18 cellular contexts compared by ENCODE assay signal in genomic region chr10:95459446-95459845, GRCh38.
A peak's percentile ranks its signal among the peaks of the same experiment; 100 is the strongest.
DNase-seq lines count a peak whose midpoint lies in the region; ATAC-seq and TF ChIP-seq lines count a peak whose summit lies in the region.
"Had no signal": no experiment of that assay in that cellular context is flagged by ENCODE, and none has a peak within 500 bp of the region (broad histone marks: within the 10 kb centered on the region; RNA-seq: fewer than 3 reads in every experiment).

No MANE protein-coding gene starts in this region.

- H3K4me1 Mint-ChIP-seq in nephron progenitor cell, result peaks cover 43% of the 10 kb centered on the region
- H3K4me1 Mint-ChIP-seq in stimulated activated naive CD8-positive, alpha-beta T cell treated with anti-CD3 and anti-CD28 coated beads, Interleukin-15, amount 100 ng/mL, for 72 hours, result no peaks in the 10 kb centered on the region
- H3K4me1 Mint-ChIP-seq: activated B cell treated with CpG ODN at 0.5 μM for 24 hours; activated T-helper 17 cell treated with anti-CD3 and anti-CD28 coated beads, Interleukin-2, amount 50 U/mL, for 72 hours had no signal

- intact Hi-C loops in body of pancreas (cut with DNase I) (no loop called here), right cardiac atrium (cut with DNase I) (no loop called here), transverse colon (cut with DNase I; ENCODE audit: low total_unique reads) (no loop called here)

- H3K36me3 ChIP-seq in body of pancreas (replicated peaks in 1 of 2; ENCODE audit: insufficient read depth in 1 of 2, low read depth in 2 of 2) (no peaks in the 10 kb centered on the region), transverse colon (no peaks in the 10 kb centered on the region)
- H3K36me3 ChIP-seq: HAP-1, spleen had no signal

- H3K9me3 Mint-ChIP-seq in nephron progenitor cell, result no peaks in the 10 kb centered on the region
- H3K9me3 Mint-ChIP-seq in stimulated activated naive CD8-positive, alpha-beta T cell treated with anti-CD3 and anti-CD28 coated beads, Interleukin-15, amount 100 ng/mL, for 72 hours, result no peaks in the 10 kb centered on the region
- H3K9me3 Mint-ChIP-seq: activated B cell treated with CpG ODN at 0.5 μM for 24 hours; activated T-helper 17 cell treated with anti-CD3 and anti-CD28 coated beads, Interleukin-2, amount 50 U/mL, for 72 hours had no signal

- no peak for TF ChIP-seq CTCF in body of pancreas (IDR thresholded peaks at IDR 0.05)
- no peak for TF ChIP-seq CTCF in nephron progenitor cell (IDR thresholded peaks at IDR 0.05)
- TF ChIP-seq CTCF in transverse colon (IDR thresholded peaks at IDR 0.05), result no peak

- in situ Hi-C loops in transverse colon (cut with MboI; ENCODE audit: low pct_ligation_motif_present in 1 of 4, low pct_unique_long_range_greater_than_20kb in 1 of 4, low sequenced_read_pairs in 3 of 4), result no loop called here

- no peak for TF ChIP-seq EP300 in transverse colon (IDR thresholded peaks at IDR 0.05; ENCODE audit: low read depth)

- H3K27ac ChIP-seq in body of pancreas, result no peak overlapping the region
- H3K27ac ChIP-seq in right cardiac atrium (ENCODE audit: low read length), result peak overlapping the region; percentile 29
- H3K27ac ChIP-seq in transverse colon, result peak overlapping the region; percentile 27 to 89 (median 88)
- H3K27ac ChIP-seq: spleen had no signal

- peak overlapping the region; percentile 29 for H3K4me3 Mint-ChIP-seq in nephron progenitor cell
- no peak overlapping the region for H3K4me3 Mint-ChIP-seq in stimulated activated naive CD8-positive, alpha-beta T cell treated with anti-CD3 and anti-CD28 coated beads, Interleukin-15, amount 100 ng/mL, for 72 hours
- H3K4me3 Mint-ChIP-seq: activated B cell treated with CpG ODN at 0.5 μM for 24 hours; activated T-helper 17 cell treated with anti-CD3 and anti-CD28 coated beads, Interleukin-2, amount 50 U/mL, for 72 hours had no signal

- no peak for TF ChIP-seq POLR2A in body of pancreas (IDR thresholded peaks at IDR 0.05)
- no peak for TF ChIP-seq POLR2A in transverse colon (IDR thresholded peaks at IDR 0.05)

- no peaks in the 10 kb centered on the region for H3K9me3 ChIP-seq in body of pancreas
- H3K9me3 ChIP-seq in right cardiac atrium (ENCODE audit: control insufficient read depth, low read length), result no peaks in the 10 kb centered on the region
- no peaks in the 10 kb centered on the region for H3K9me3 ChIP-seq in transverse colon
- H3K9me3 ChIP-seq: HAP-1, spleen had no signal

- H3K27me3 ChIP-seq in body of pancreas, result no peaks in the 10 kb centered on the region
- no peaks in the 10 kb centered on the region for H3K27me3 ChIP-seq in right cardiac atrium (ENCODE audit: control insufficient read depth, insufficient read depth)
- H3K27me3 ChIP-seq in transverse colon, result no peaks in the 10 kb centered on the region
- H3K27me3 ChIP-seq: spleen had no signal

- H3K36me3 Mint-ChIP-seq in nephron progenitor cell (ENCODE audit: low read depth), result no peaks in the 10 kb centered on the region

- H3K4me3 ChIP-seq in body of pancreas (no peak overlapping the region), right cardiac atrium (ENCODE audit: low read length) (no peak overlapping the region), transverse colon (no peak overlapping the region)
- H3K4me3 ChIP-seq: HAP-1, spleen had no signal

- WGBS in body of pancreas, 2 donors, result 75 to 85% methylated on average over 6 of the region's 6 CpGs
- WGBS in right cardiac atrium, result 37% methylated on average over 6 of the region's 6 CpGs
- WGBS in transverse colon (ENCODE audit: low coverage in 1 of 2), 2 donors, result 43 to 68% methylated on average over 3 to 6 of the region's 6 CpGs

- ATAC-seq in body of pancreas (peak; percentile 33), right cardiac atrium (no peak)
- no peak for ATAC-seq in stimulated activated naive CD8-positive, alpha-beta T cell treated with anti-CD3 and anti-CD28 coated beads, Interleukin-15, amount 100 ng/mL, for 72 hours
- ATAC-seq: activated T-helper 17 cell treated with anti-CD3 and anti-CD28 coated beads, Interleukin-2, amount 50 U/mL, for 72 hours; stimulated activated naive CD8-positive, alpha-beta T cell treated with anti-CD3 and anti-CD28 coated beads, Interleukin-15, Interleukin-2, amounts not matched to agents 100 U/mL and 50 U/mL, for 24 hours had no signal

- peaks cover 19% of the 10 kb centered on the region for H3K4me1 ChIP-seq in body of pancreas
- peaks cover 10% of the 10 kb centered on the region for H3K4me1 ChIP-seq in right cardiac atrium (ENCODE audit: control insufficient read depth, insufficient read depth, low read length)
- peaks cover 3 to 37% (median 21%) of the 10 kb centered on the region in 4 donors for H3K4me1 ChIP-seq in transverse colon
- H3K4me1 ChIP-seq: HAP-1, spleen had no signal

- peak overlapping the region; percentile 90 for H3K27ac Mint-ChIP-seq in nephron progenitor cell
- H3K27ac Mint-ChIP-seq in stimulated activated naive CD8-positive, alpha-beta T cell treated with anti-CD3 and anti-CD28 coated beads, Interleukin-15, amount 100 ng/mL, for 72 hours, result no peak overlapping the region
- H3K27ac Mint-ChIP-seq: activated B cell treated with CpG ODN at 0.5 μM for 24 hours; activated T-helper 17 cell treated with anti-CD3 and anti-CD28 coated beads, Interleukin-2, amount 50 U/mL, for 72 hours had no signal

- DNase-seq in body of pancreas (no peak), right cardiac atrium (peak in 1 of 3 donors; percentile 49), nephron progenitor cell (peak; percentile 5), transverse colon (no peak), dermis blood vessel endothelial cell (no peak), NCI-H1105 (lab: John Stamatoyannopoulos, UW) (no peak), T1000 (lab: John Stamatoyannopoulos, UW) (no peak)
- no peak for DNase-seq in stimulated activated naive CD8-positive, alpha-beta T cell treated with anti-CD3 and anti-CD28 coated beads, Interleukin-15, amount 100 ng/mL, for 72 hours
- DNase-seq: activated B cell treated with CpG ODN at 0.5 μM for 24 hours; activated CD8-positive, alpha-beta memory T cell treated with anti-CD3 and anti-CD28 coated beads for 24 hours; GDM1; MV-4-11; NCI-H82; spleen; stimulated activated naive CD8-positive, alpha-beta T cell treated with anti-CD3 and anti-CD28 coated beads, Interleukin-15, Interleukin-2, amounts not matched to agents 100 U/mL and 50 U/mL, for 24 hours; T-helper 1 cell had no signal

- no peaks in the 10 kb centered on the region for H3K27me3 Mint-ChIP-seq in nephron progenitor cell (ENCODE audit: low read depth, poor library complexity)
- peaks cover 21% of the 10 kb centered on the region for H3K27me3 Mint-ChIP-seq in stimulated activated naive CD8-positive, alpha-beta T cell treated with anti-CD3 and anti-CD28 coated beads, Interleukin-15, amount 100 ng/mL, for 72 hours

Comparison
In these comparisons a context has a peak if more than half of its experiments do, and no peak if none do; other contexts are left out.
1. H3K27ac ChIP-seq: peak in right cardiac atrium (single experiment) and transverse colon (4 of 4); none in body of pancreas (0 of 4).